In the genomic region with DNA sequence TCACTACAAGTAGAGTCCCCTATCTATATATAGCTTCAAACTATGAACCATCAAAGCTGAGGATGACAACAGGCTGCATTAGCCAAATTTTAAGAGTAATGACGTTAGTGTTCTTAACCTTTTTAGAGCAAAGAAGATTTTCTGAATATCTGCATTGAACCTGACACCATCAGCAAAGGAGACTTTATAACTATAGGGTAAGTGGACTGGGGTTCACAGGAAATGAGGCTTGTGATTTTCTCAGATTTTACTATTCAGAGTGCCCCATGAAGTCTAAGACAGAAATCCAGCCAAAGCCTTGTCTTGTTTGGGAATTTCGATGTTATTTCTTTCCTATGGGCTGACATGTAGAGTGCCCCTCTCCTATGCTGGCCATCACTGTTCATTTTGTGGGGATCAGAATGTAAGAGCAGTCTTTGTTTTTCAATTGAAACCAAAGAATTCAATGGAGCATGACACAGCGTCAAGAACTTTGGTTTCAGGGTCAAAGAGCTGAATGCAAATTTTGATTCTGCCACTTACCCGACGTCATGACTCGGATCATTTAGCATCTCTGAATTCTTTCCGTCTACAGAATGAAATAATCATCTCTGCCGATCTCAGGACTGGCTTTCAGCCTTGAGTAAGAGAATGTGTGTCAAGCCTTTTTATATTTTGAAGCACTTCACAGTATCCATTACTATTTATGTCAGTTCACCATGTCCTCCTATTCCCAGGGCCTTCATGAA, we compare ENCODE assay signal across 10 cellular contexts. TPM values are rescaled to one million over a fixed set of nuclear protein-coding genes. Genes with fewer than 3 reads are reported as not detected.
DNase-seq lines count a peak whose midpoint lies in the region; ATAC-seq and TF ChIP-seq lines count a peak whose summit lies in the region.
"Had no signal": no experiment of that assay in that cellular context is flagged by ENCODE, and none has a peak within 500 bp of the region (broad histone marks: within the 10 kb centered on the region; RNA-seq: fewer than 3 reads in every experiment).

No MANE protein-coding gene starts in this region.

- no peak overlapping the region for H3K4me3 ChIP-seq in effector memory CD4-positive, alpha-beta T cell (ENCODE audit: insufficient read depth, low read depth, low read length, poor library complexity, severe bottlenecking)
- no peak overlapping the region for H3K4me3 ChIP-seq in A673 (ENCODE audit: low read depth, low read length, poor library complexity, severe bottlenecking)
- H3K4me3 ChIP-seq: body of pancreas had no signal

- POLR2A ChIA-PET in A673 (lab: Charles Lee; ENCODE audit: low non-redundant PET), result interaction anchor here (0.5 kb wide), 1 partner anchor 813 kb away, joined by 3 read pairs; no protein-coding TSS in a partner anchor

- no peak overlapping the region for H3K27ac Mint-ChIP-seq in activated naive CD4-positive, alpha-beta T cell treated with anti-CD3 and anti-CD28 coated beads, Interleukin-2, amount 10 ng/mL, durations not matched to agents 7 days and 5 days

- no TSS peak for BruUV-seq in A673 (replicated peaks; lab: Mats Ljungman, UMichigan)

- no peaks in the 10 kb centered on the region for H3K4me1 ChIP-seq in effector memory CD4-positive, alpha-beta T cell (ENCODE audit: control insufficient read depth, insufficient read depth, low read length, poor library complexity, severe bottlenecking)
- H3K4me1 ChIP-seq in A673 (ENCODE audit: insufficient read depth, low read length, poor library complexity, severe bottlenecking), result no peaks in the 10 kb centered on the region

- TF ChIP-seq CTCF in A673 (conservative IDR thresholded peaks at IDR 0.05; ENCODE audit: low read depth, low read length), result no peak

- CTCF ChIA-PET in activated naive CD4-positive, alpha-beta T cell treated with anti-CD3 and anti-CD28 coated beads, Interleukin-2, amount 10 ng/mL, durations not matched to agents 7 days and 5 days (lab: Charles Lee), result interaction anchor here (0.6 to 3.3 kb wide), 8 partner anchors 9 to 577 kb away, joined by 3 to 8 read pairs (median 4); partner anchors contain the start of genes AGK, SSBP1 and WEE2
- CTCF ChIA-PET in A673 (lab: Charles Lee), result interaction anchor here (0.6 to 1.0 kb wide), 4 partner anchors 577 to 1008 kb away, joined by 3 to 5 read pairs (median 4); partner anchors contain the start of genes DENND2A and MRPS33

- H3K27me3 Mint-ChIP-seq in activated naive CD4-positive, alpha-beta T cell treated with anti-CD3 and anti-CD28 coated beads, Interleukin-2, amount 10 ng/mL, durations not matched to agents 7 days and 5 days, result no peaks in the 10 kb centered on the region

- H3K4me3 Mint-ChIP-seq in activated naive CD4-positive, alpha-beta T cell treated with anti-CD3 and anti-CD28 coated beads, Interleukin-2, amount 10 ng/mL, durations not matched to agents 7 days and 5 days, result no peak overlapping the region

- H3K36me3 ChIP-seq in effector memory CD4-positive, alpha-beta T cell (ENCODE audit: control insufficient read depth, insufficient read depth, low read length), result peaks cover 12% of the 10 kb centered on the region
- peaks cover 3% of the 10 kb centered on the region for H3K36me3 ChIP-seq in A673 (ENCODE audit: insufficient read depth, low read length, poor library complexity, severe bottlenecking)

- peaks cover 14% of the 10 kb centered on the region for H3K36me3 Mint-ChIP-seq in activated naive CD4-positive, alpha-beta T cell treated with anti-CD3 and anti-CD28 coated beads, Interleukin-2, amount 10 ng/mL, durations not matched to agents 7 days and 5 days

- DNase-seq in caudate nucleus (lab: John Stamatoyannopoulos, UW) (no peak), renal cortical epithelial cell (ENCODE audit: low read depth) (peak; percentile 92), Right ventricle myocardium superior (no peak), A673 (ENCODE audit: low spot score) (no peak)
- DNase-seq in activated naive CD4-positive, alpha-beta T cell treated with anti-CD3 and anti-CD28 coated beads, Interleukin-2, amount 10 ng/mL, durations not matched to agents 7 days and 5 days, result no peak
- DNase-seq in effector memory CD4-positive, alpha-beta T cell, result no peak
- DNase-seq: GOT3 had no signal

- peaks cover under 1% of the 10 kb centered on the region for H3K4me1 Mint-ChIP-seq in activated naive CD4-positive, alpha-beta T cell treated with anti-CD3 and anti-CD28 coated beads, Interleukin-2, amount 10 ng/mL, durations not matched to agents 7 days and 5 days

- no peaks in the 10 kb centered on the region for H3K27me3 ChIP-seq in effector memory CD4-positive, alpha-beta T cell (replicated peaks; ENCODE audit: control insufficient read depth, insufficient read depth, low read length, poor library complexity, severe bottlenecking)
- H3K27me3 ChIP-seq in A673 (replicated peaks; ENCODE audit: insufficient read depth, low read depth, low read length, poor library complexity), result no peaks in the 10 kb centered on the region
- H3K27me3 ChIP-seq: body of pancreas had no signal

- H3K27ac ChIP-seq in caudate nucleus (ENCODE audit: low read depth, low read length) (peak overlapping the region; percentile 27), A673 (ENCODE audit: low read depth, low read length, poor library complexity, severe bottlenecking) (no peak overlapping the region)
- H3K27ac ChIP-seq in effector memory CD4-positive, alpha-beta T cell (ENCODE audit: insufficient read depth, low read length, poor library complexity, severe bottlenecking), result no peak overlapping the region

- no peaks in the 10 kb centered on the region for H3K9me3 ChIP-seq in effector memory CD4-positive, alpha-beta T cell (ENCODE audit: control insufficient read depth, low read length)
- no peaks in the 10 kb centered on the region for H3K9me3 ChIP-seq in A673 (ENCODE audit: low read depth, low read length, poor library complexity, severe bottlenecking)
- H3K9me3 ChIP-seq: body of pancreas had no signal

- no peaks in the 10 kb centered on the region for H3K9me3 Mint-ChIP-seq in activated naive CD4-positive, alpha-beta T cell treated with anti-CD3 and anti-CD28 coated beads, Interleukin-2, amount 10 ng/mL, durations not matched to agents 7 days and 5 days

- intact Hi-C loops in Right ventricle myocardium superior (cut with DNase I), result loop anchor here (10.0 kb wide), 1 partner anchor 104 kb away; no protein-coding TSS in a partner anchor
- intact Hi-C loops in A673 (cut with micrococcal nuclease; ENCODE audit: unreplicated experiment), result no loop called here

- ATAC-seq in GM19043 (IDR thresholded peaks at IDR 0.05; ENCODE audit: low read depth, unreplicated experiment) (peak; percentile 58), HG02852 (IDR thresholded peaks at IDR 0.05; ENCODE audit: unreplicated experiment) (peak; percentile 64), Right ventricle myocardium superior (ENCODE audit: poor library complexity) (no peak)

RNA-seq across cellular contexts. Expression of gene DENND11, which starts 52.7 kb away (rescaled TPM):
- total RNA-seq in renal cortical epithelial cell (12.3 and 17.6 TPM in 2 replicates), Right ventricle myocardium superior (8.6 TPM), A673 (2021) (11.9 and 12.3 TPM in 2 replicates)

RNA-seq across cellular contexts. Expression of gene WEE2, which starts 58.9 kb away (rescaled TPM):
- under 0.01 TPM in 1 of 2 replicates, not detected in the other for total RNA-seq in renal cortical epithelial cell
- total RNA-seq in Right ventricle myocardium superior, result not detected
- 0.09 TPM in 1 of 2 replicates, not detected in the other for total RNA-seq in A673 (2021)
- total RNA-seq: body of pancreas had no signal
